In the genomic region with DNA sequence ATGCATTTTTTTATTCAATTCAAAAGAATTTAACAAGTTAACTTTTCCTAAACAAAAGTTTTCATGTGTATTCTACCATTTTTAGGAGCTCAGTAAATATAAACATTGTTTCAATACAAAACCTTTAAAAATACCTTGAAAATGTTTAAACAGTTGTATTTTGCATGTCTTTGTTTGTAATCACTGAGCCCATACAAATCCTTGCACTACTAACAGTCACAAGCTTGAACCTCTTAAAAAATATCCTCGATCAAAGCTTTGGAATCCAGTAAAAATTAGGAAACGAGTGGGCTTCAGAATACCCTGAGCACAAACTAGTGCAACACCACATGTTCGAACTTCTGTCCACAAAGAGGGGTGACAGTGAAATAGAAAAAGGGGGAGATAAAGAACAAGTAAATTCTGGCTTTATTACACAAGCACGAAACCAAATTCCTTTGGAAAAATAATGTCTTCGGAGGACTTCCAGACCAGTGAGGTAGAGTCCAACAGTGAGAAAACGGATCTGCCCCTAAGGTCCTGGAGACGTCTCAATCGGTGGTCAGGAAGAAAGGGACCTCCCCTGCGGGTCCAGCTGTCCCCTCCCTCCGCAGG, we compare ENCODE assay signal across 8 cellular contexts. TPM values are rescaled to one million over a fixed set of nuclear protein-coding genes. Genes with fewer than 3 reads are reported as not detected.
A peak's percentile ranks its signal among the peaks of the same experiment; 100 is the strongest.
DNase-seq lines count a peak whose midpoint lies in the region; ATAC-seq, FAIRE-seq and TF ChIP-seq lines count a peak whose summit lies in the region.

No MANE protein-coding gene starts in this region.

- in situ Hi-C loops in transverse colon (cut with MboI; ENCODE audit: low pct_ligation_motif_present in 1 of 4, low pct_unique_long_range_greater_than_20kb in 1 of 4, low sequenced_read_pairs in 3 of 4), result loop anchor here in 2 of 4 donors (5.0 to 10.0 kb wide), 3 partner anchors 75 to 115 kb away; no protein-coding TSS in a partner anchor

- H3K4me1 Mint-ChIP-seq in activated naive CD4-positive, alpha-beta T cell treated with anti-CD3 and anti-CD28 coated beads for 36 hours (ENCODE audit: low read depth), result peaks cover 23% of the 10 kb centered on the region

- peaks cover 5% of the 10 kb centered on the region for H3K36me3 Mint-ChIP-seq in activated naive CD4-positive, alpha-beta T cell treated with anti-CD3 and anti-CD28 coated beads for 36 hours (ENCODE audit: low read depth)

- TF ChIP-seq CTCF in right lobe of liver (IDR thresholded peaks at IDR 0.05) (no peak), transverse colon (IDR thresholded peaks at IDR 0.05) (no peak)

- 4 to 9% (median 5%) methylated on average over 10 of the region's 10 CpGs for WGBS in adipose tissue, 3 donors
- WGBS in right lobe of liver (ENCODE audit: insufficient coverage, low coverage, low lambda C conversion rate, missing lambda C conversion rate), result 5% methylated on average over 6 of the region's 10 CpGs
- WGBS in transverse colon (ENCODE audit: low coverage in 1 of 2), 2 donors, result 5 to 7% methylated on average over 6 to 10 of the region's 10 CpGs

- H3K27ac ChIP-seq in adipose tissue (ENCODE audit: low read depth, low read length), result peak overlapping the region; percentile 85
- peak overlapping the region; percentile 91 to 97 (median 95) for H3K27ac ChIP-seq in right lobe of liver
- H3K27ac ChIP-seq in transverse colon, result peak overlapping the region; percentile 93 to 99 (median 98)

- peak overlapping the region; percentile 61 to 85 (median 75) for H3K4me3 ChIP-seq in right lobe of liver
- peak overlapping the region; percentile 89 to 99 (median 90) for H3K4me3 ChIP-seq in transverse colon

- CTCF ChIA-PET in activated naive CD4-positive, alpha-beta T cell treated with anti-CD3 and anti-CD28 coated beads for 36 hours (lab: Charles Lee), result interaction anchor here (0.6 to 7.9 kb wide), 28 partner anchors 11 to 588 kb away, joined by 3 to 140 read pairs (median 4); no protein-coding TSS in a partner anchor

- H3K27me3 ChIP-seq in right lobe of liver, result no peaks in the 10 kb centered on the region
- H3K27me3 ChIP-seq in transverse colon, result no peaks in the 10 kb centered on the region

- intact Hi-C loops in activated naive CD4-positive, alpha-beta T cell treated with anti-CD3 and anti-CD28 coated beads for 36 hours (cut with micrococcal nuclease), result no loop called here
- intact Hi-C loops in right lobe of liver (cut with DNase I) (no loop called here), transverse colon (cut with DNase I; ENCODE audit: low total_unique reads) (loop anchor here (5.0 kb wide), 1 partner anchor 367 kb away; no protein-coding TSS in a partner anchor), left colon (cut with DNase I, micrococcal nuclease) (loop anchor here in 1 of 2 donors (5.0 to 10.0 kb wide), 2 partner anchors 75 to 117 kb away; no protein-coding TSS in a partner anchor)

- no peak for FAIRE-seq in GM12891 (lab: Jason Lieb, UNC)

- no peaks in the 10 kb centered on the region for H3K9me3 Mint-ChIP-seq in activated naive CD4-positive, alpha-beta T cell treated with anti-CD3 and anti-CD28 coated beads for 36 hours

- H3K36me3 ChIP-seq in right lobe of liver, result no peaks in the 10 kb centered on the region
- no peaks in the 10 kb centered on the region for H3K36me3 ChIP-seq in transverse colon

- TF ChIP-seq POLR2A in right lobe of liver (IDR thresholded peaks at IDR 0.05), result no peak
- no peak for TF ChIP-seq POLR2A in transverse colon (IDR thresholded peaks at IDR 0.05)
- no peak for TF ChIP-seq POLR2A in GM12891 (IDR thresholded peaks at IDR 0.05; ENCODE audit: low read depth, low read length)

- no peak for DNase-seq in activated naive CD4-positive, alpha-beta T cell treated with anti-CD3 and anti-CD28 coated beads for 36 hours
- DNase-seq in activated naive CD4-positive, alpha-beta T cell treated with anti-CD3 and anti-CD28 coated beads, Interleukin-2, amount 50 U/mL, for 16 hours, result no peak
- DNase-seq in right lobe of liver (no peak), transverse colon (no peak), left colon (no peak), GM12891 (ENCODE audit: insufficient read length, low spot score) (no peak)

- H3K9me3 ChIP-seq in right lobe of liver (no peaks in the 10 kb centered on the region), transverse colon (no peaks in the 10 kb centered on the region)

- TF ChIP-seq EP300 in transverse colon (IDR thresholded peaks at IDR 0.05; ENCODE audit: low read depth), result no peak

- no peaks in the 10 kb centered on the region for H3K27me3 Mint-ChIP-seq in activated naive CD4-positive, alpha-beta T cell treated with anti-CD3 and anti-CD28 coated beads for 36 hours (ENCODE audit: low read depth)

- H3K4me3 Mint-ChIP-seq in activated naive CD4-positive, alpha-beta T cell treated with anti-CD3 and anti-CD28 coated beads for 36 hours, result peak overlapping the region; percentile 86

- ATAC-seq in right lobe of liver (no peak), HG03095 (IDR thresholded peaks at IDR 0.05; ENCODE audit: unreplicated experiment) (no peak), left colon (no peak)

- peak overlapping the region; percentile 95 for H3K27ac Mint-ChIP-seq in activated naive CD4-positive, alpha-beta T cell treated with anti-CD3 and anti-CD28 coated beads for 36 hours

- H3K4me1 ChIP-seq in right lobe of liver, result peaks cover 0 to 28% (median 5%) of the 10 kb centered on the region in 4 donors
- peaks cover 12 to 29% (median 16%) of the 10 kb centered on the region in 4 donors for H3K4me1 ChIP-seq in transverse colon

TF ChIP-seq in GM12891, 5 proteins besides CTCF, POLR2A, EP300 and RAD21:
- TF ChIP-seq PAX5 (IDR thresholded peaks at IDR 0.05; ENCODE audit: insufficient read depth, low read length, severe bottlenecking) (no peak), SPI1 (IDR thresholded peaks at IDR 0.05; ENCODE audit: low read depth, low read length) (no peak), POLR2AphosphoS5 (IDR thresholded peaks at IDR 0.05; ENCODE audit: low read depth, low read length) (no peak), TAF1 (IDR thresholded peaks at IDR 0.05; ENCODE audit: low read depth, low read length) (no peak), POU2F2 (IDR thresholded peaks at IDR 0.05; ENCODE audit: low read depth, low read length) (no peak)

RNA-seq across cellular contexts. Expression of a gene that starts 1.5 kb away (rescaled TPM):
- total RNA-seq in activated naive CD4-positive, alpha-beta T cell treated with anti-CD3 and anti-CD28 coated beads for 36 hours, result 10 to 100 TPM; 12.7 to 14.6 TPM
- 100 to 1,000 TPM in 1 of 3 donors, 10 to 100 TPM in 1, 1 to 10 TPM in 1; 4.9 to 146 (median 60.8) TPM for polyA plus RNA-seq in adipose tissue
- total RNA-seq in right lobe of liver (10 to 100 TPM in 5 of 6 experiments, 1 to 10 TPM in 1; 8.6 to 45.7 (median 22.6) TPM), transverse colon (10 to 100 TPM; 23.6 to 49.7 (median 27.8) TPM), left colon (10 to 100 TPM; 25.4 to 27.1 TPM)
- 7.0 TPM for polyA plus RNA-seq in GM12891 (2012; ENCODE audit: low read depth, missing spikeins)
